In genomic region chr1:44815926-44816325, GRCh38 we compare ENCODE assay signal across 8 cellular contexts. TPM values are rescaled to one million over a fixed set of nuclear protein-coding genes. Genes with fewer than 3 reads are reported as not detected.
A peak's percentile ranks its signal among the peaks of the same experiment; 100 is the strongest.
DNase-seq lines count a peak whose midpoint lies in the region; ATAC-seq, FAIRE-seq and TF ChIP-seq lines count a peak whose summit lies in the region.
"Not testable (repeated sequence)": the region's sequence is repeated elsewhere in the genome, so short reads cannot be mapped to it uniquely, and the experiment has no call there.
"Had no signal": no experiment of that assay in that cellular context is flagged by ENCODE, and none has a peak within 500 bp of the region (broad histone marks: within the 10 kb centered on the region; RNA-seq: fewer than 3 reads in every experiment).

No MANE protein-coding gene starts in this region.

- H3K27ac ChIP-seq in GM23248: peak overlapping the region; percentile 34
- H3K27ac ChIP-seq in astrocyte (ENCODE audit: low read depth, low read length); mesenchymal stem cell (ENCODE audit: low read length, poor library complexity, severe bottlenecking); sigmoid colon: not testable (repeated sequence)

- in situ Hi-C loops in GM23248 (cut with MboI): not testable (repeated sequence)

- H3K4me1 ChIP-seq in GM23248 (ENCODE audit: insufficient read depth) (peaks cover 45% of the 10 kb centered on the region), astrocyte (ENCODE audit: insufficient read depth, low read length) (peaks cover 43% of the 10 kb centered on the region), mesenchymal stem cell (ENCODE audit: control insufficient read depth, insufficient read depth, low read depth, low read length) (peaks cover 28% of the 10 kb centered on the region), sigmoid colon (peaks cover 0 to 43% (median 31%) of the 10 kb centered on the region in 4 donors)

- H2BK12ac ChIP-seq in mesenchymal stem cell (ENCODE audit: low read length in 2 of 2): not testable (repeated sequence)

- H3F3A ChIP-seq in GM23248 (ENCODE audit: insufficient read depth): peaks cover 67% of the 10 kb centered on the region

- H3K9me3 ChIP-seq in GM23248 (ENCODE audit: low read depth); astrocyte (ENCODE audit: insufficient read depth, low read depth, low read length); mesenchymal stem cell (ENCODE audit: control insufficient read depth, low read length); sigmoid colon: not testable (repeated sequence)

- H3K36me3 Mint-ChIP-seq in T-helper 2 cell treated with Interferon-gamma antibody and Interleukin-4, amounts not matched to agents 5 μg/mL and 100 μg/mL, for 36 hours (ENCODE audit: low read depth): peaks cover 33% of the 10 kb centered on the region
- H3K36me3 Mint-ChIP-seq in astrocyte (ENCODE audit: low read depth, unreplicated experiment): peaks cover 16% of the 10 kb centered on the region

- H3K4me3 Mint-ChIP-seq in T-helper 2 cell treated with Interferon-gamma antibody and Interleukin-4, amounts not matched to agents 5 μg/mL and 100 μg/mL, for 36 hours: peak overlapping the region; percentile 78
- not testable (repeated sequence) for H3K4me3 Mint-ChIP-seq in astrocyte (ENCODE audit: unreplicated experiment)

- H3K4me2 ChIP-seq in GM23248 (ENCODE audit: unreplicated experiment); astrocyte (ENCODE audit: low read length); mesenchymal stem cell (ENCODE audit: low read length, poor library complexity, severe bottlenecking): not testable (repeated sequence)

- not testable (repeated sequence) for H2BK15ac ChIP-seq in mesenchymal stem cell (ENCODE audit: low read depth, poor library complexity, severe bottlenecking)

- not testable (repeated sequence) for H3K27me3 ChIP-seq in GM23248 (replicated peaks; ENCODE audit: insufficient read depth); astrocyte (ENCODE audit: insufficient read depth, low read length); mesenchymal stem cell (ENCODE audit: control insufficient read depth in 1 of 2, insufficient read depth in 1 of 2, low read length in 2 of 2); sigmoid colon

- H3K9me3 Mint-ChIP-seq in T-helper 2 cell treated with Interferon-gamma antibody and Interleukin-4, amounts not matched to agents 5 μg/mL and 100 μg/mL, for 36 hours; astrocyte (ENCODE audit: unreplicated experiment): not testable (repeated sequence)

- not testable (repeated sequence) for H3K4ac ChIP-seq in mesenchymal stem cell (ENCODE audit: low read depth in 1 of 2, low read length in 2 of 2)

- not testable (repeated sequence) for H3K27me3 Mint-ChIP-seq in T-helper 2 cell treated with Interferon-gamma antibody and Interleukin-4, amounts not matched to agents 5 μg/mL and 100 μg/mL, for 36 hours (ENCODE audit: low read depth); astrocyte (ENCODE audit: low read depth, unreplicated experiment)

- H4K20me1 ChIP-seq in GM23248 (ENCODE audit: insufficient read depth); astrocyte (ENCODE audit: insufficient read depth, low read length): not testable (repeated sequence)

- not testable (repeated sequence) for H3K27ac Mint-ChIP-seq in T-helper 2 cell treated with Interferon-gamma antibody and Interleukin-4, amounts not matched to agents 5 μg/mL and 100 μg/mL, for 36 hours
- peak overlapping the region; percentile 41 for H3K27ac Mint-ChIP-seq in astrocyte (ENCODE audit: unreplicated experiment)

- H3K23ac ChIP-seq in mesenchymal stem cell (ENCODE audit: low read length in 2 of 2): not testable (repeated sequence)

- peaks cover 46% of the 10 kb centered on the region for H3K4me1 Mint-ChIP-seq in T-helper 2 cell treated with Interferon-gamma antibody and Interleukin-4, amounts not matched to agents 5 μg/mL and 100 μg/mL, for 36 hours (ENCODE audit: low read depth)
- peaks cover 37% of the 10 kb centered on the region for H3K4me1 Mint-ChIP-seq in astrocyte (ENCODE audit: low read depth, unreplicated experiment)

- not testable (repeated sequence) for TF ChIP-seq POLR2A in sigmoid colon (IDR thresholded peaks at IDR 0.05)

- WGBS in GM23248 (ENCODE audit: low coverage in 1 of 2, low lambda C conversion rate in 2 of 2, missing lambda C conversion rate in 2 of 2), 2 experiments: 87 to 89% methylated on average over 9 of the region's 9 CpGs
- WGBS in mesenchymal stem cell: 100% methylated on average over 8 of the region's 9 CpGs
- WGBS in sigmoid colon, 2 donors: 87 to 90% methylated on average over 9 of the region's 9 CpGs

- ATAC-seq in Right ventricle myocardium inferior: not testable (repeated sequence)

- H3K9ac ChIP-seq in GM23248: peak overlapping the region; percentile 27; the same call in 1 of the 2 replicates
- H3K9ac ChIP-seq in astrocyte (ENCODE audit: low read length): not testable (repeated sequence)
- peak overlapping the region; percentile 66 for H3K9ac ChIP-seq in mesenchymal stem cell (ENCODE audit: low read length)

- H3K36me3 ChIP-seq in GM23248 (ENCODE audit: low read depth); sigmoid colon: not testable (repeated sequence)
- H3K36me3 ChIP-seq in astrocyte (ENCODE audit: insufficient read depth, low read length) (peaks cover 14% of the 10 kb centered on the region), mesenchymal stem cell (ENCODE audit: control insufficient read depth in 1 of 2, insufficient read depth in 2 of 2, low read depth in 1 of 2, low read length in 2 of 2) (peaks cover 27 to 32% of the 10 kb centered on the region in 2 experiments)

- H3K9me2 ChIP-seq in GM23248 (ENCODE audit: insufficient read depth): not testable (repeated sequence)

- not testable (repeated sequence) for TF ChIP-seq EP300 in sigmoid colon (IDR thresholded peaks at IDR 0.05)

- not testable (repeated sequence) for H2AK5ac ChIP-seq in mesenchymal stem cell (ENCODE audit: low read length, severe bottlenecking)

- TF ChIP-seq CTCF in astrocyte (IDR thresholded peaks at IDR 0.05; ENCODE audit: insufficient read depth, low read depth, low read length); sigmoid colon (IDR thresholded peaks at IDR 0.05): not testable (repeated sequence)

- not testable (repeated sequence) for H3K79me1 ChIP-seq in mesenchymal stem cell (replicated peaks; ENCODE audit: low read length, poor library complexity, severe bottlenecking)

- H3K4me3 ChIP-seq in GM23248; astrocyte (ENCODE audit: insufficient read depth, low read depth, low read length); mesenchymal stem cell (ENCODE audit: insufficient read depth in 1 of 2, low read depth in 1 of 2, low read length in 2 of 2); sigmoid colon: not testable (repeated sequence)

- not testable (repeated sequence) for H2AFZ ChIP-seq in GM23248; astrocyte (ENCODE audit: low read depth, low read length); mesenchymal stem cell (ENCODE audit: low read depth, low read length)

- H2BK120ac ChIP-seq in mesenchymal stem cell (ENCODE audit: low read depth, low read length): not testable (repeated sequence)

- H4K91ac ChIP-seq in mesenchymal stem cell (ENCODE audit: low read length): not testable (repeated sequence)

- not testable (repeated sequence) for DNase-seq in GM23248; T-helper 2 cell treated with Interferon-gamma antibody and Interleukin-4, amounts not matched to agents 5 μg/mL and 100 μg/mL, for 36 hours (ENCODE audit: low spot score); astrocyte (ENCODE audit: low read depth); mesenchymal stem cell
- peak; percentile 47 for DNase-seq in activated effector memory CD4-positive, alpha-beta T cell treated with anti-CD3 and anti-CD28 coated beads, Interleukin-2, amount 50 U/mL, for 16 hours
- DNase-seq in Right ventricle myocardium inferior (ENCODE audit: missing footprints) (peak; percentile 31), sigmoid colon (peak; percentile 21)

- not testable (repeated sequence) for H4K8ac ChIP-seq in mesenchymal stem cell (ENCODE audit: low read length)

- intact Hi-C loops in Right ventricle myocardium inferior (cut with DNase I); sigmoid colon (cut with DNase I): not testable (repeated sequence)

- H3K14ac ChIP-seq in mesenchymal stem cell (ENCODE audit: low read length in 2 of 2): not testable (repeated sequence)

- not testable (repeated sequence) for FAIRE-seq in astrocyte (lab: Jason Lieb, UNC)

- not testable (repeated sequence) for H2BK5ac ChIP-seq in mesenchymal stem cell (ENCODE audit: low read depth, low read length, poor library complexity, severe bottlenecking)

- H3K18ac ChIP-seq in mesenchymal stem cell (ENCODE audit: low read depth in 1 of 2, low read length in 2 of 2): not testable (repeated sequence)

- H3K79me2 ChIP-seq in GM23248 (ENCODE audit: insufficient read depth): not testable (repeated sequence)
- H3K79me2 ChIP-seq in astrocyte (ENCODE audit: insufficient read depth, low read length): peaks cover 16% of the 10 kb centered on the region

RNA-seq across cellular contexts. Expression of gene BTBD19, which starts 7.6 kb away (rescaled TPM):
- total RNA-seq in GM23248 (2014; rRNA removed; shearing (Covaris generic)): 8.0 and 12.0 TPM in 2 replicates
- polyA plus RNA-seq in GM23248 (2016; fragmentation: Nextera tagmentation; extraction: Ambion mirVana) (9.4 and 12.1 TPM in 2 replicates), sigmoid colon (1 to 10 TPM in 1 of 3 donors, under 1 TPM in 1, not detected in 1; 0.60 to 2.3 TPM)
- total RNA-seq in astrocyte (30.3 and 30.6 TPM in 2 replicates), Right ventricle myocardium inferior (2.8 TPM), sigmoid colon (1 to 10 TPM; 2.7 to 9.4 (median 3.2) TPM)
- 22.8 TPM for polyA plus RNA-seq in mesenchymal stem cell (2013, experiment 1 of 2)
- 20.2 TPM for polyA plus RNA-seq in mesenchymal stem cell (2013, experiment 2 of 2)

RNA-seq across cellular contexts. Expression of gene DYNLT4, which starts 8.8 kb away (rescaled TPM):
- total RNA-seq in GM23248 (2014; rRNA removed; shearing (Covaris generic)): not detected in 2 replicates
- polyA plus RNA-seq in GM23248 (2016; fragmentation: Nextera tagmentation; extraction: Ambion mirVana) (0.52 and 0.59 TPM in 2 replicates), sigmoid colon (under 1 TPM in 1 of 3 donors, not detected in 2; 0.20 TPM)
- total RNA-seq in astrocyte (0.50 and 0.53 TPM in 2 replicates), Right ventricle myocardium inferior (1.0 TPM), sigmoid colon (1 to 10 TPM in 1 of 4 donors, not detected in 3; 1.1 TPM)
- polyA plus RNA-seq in mesenchymal stem cell (2013, experiment 1 of 2): 0.08 TPM
- 0.11 TPM for polyA plus RNA-seq in mesenchymal stem cell (2013, experiment 2 of 2)
- total RNA-seq: H1 had no signal

RNA-seq across cellular contexts. Expression of gene PLK3, which starts 15.7 kb away (rescaled TPM):
- 28.5 and 30.7 TPM in 2 replicates for total RNA-seq in GM23248 (2014; rRNA removed; shearing (Covaris generic))
- polyA plus RNA-seq in GM23248 (2016; fragmentation: Nextera tagmentation; extraction: Ambion mirVana) (29.8 and 30.2 TPM in 2 replicates), sigmoid colon (10 to 100 TPM in 2 of 3 donors, 1 to 10 TPM in 1; 7.2 to 12.1 (median 10.2) TPM)
- total RNA-seq in astrocyte (62.0 and 66.4 TPM in 2 replicates), Right ventricle myocardium inferior (6.4 TPM), sigmoid colon (10 to 100 TPM in 2 of 4 donors, 1 to 10 TPM in 2; 8.2 to 28.1 (median 11.0) TPM)
- 28.1 TPM for polyA plus RNA-seq in mesenchymal stem cell (2013, experiment 1 of 2)
- 26.8 TPM for polyA plus RNA-seq in mesenchymal stem cell (2013, experiment 2 of 2)

RNA-seq across cellular contexts. Expression of gene PTCH2, which starts 27.1 kb away (rescaled TPM):
- 0.11 and 0.13 TPM in 2 replicates for total RNA-seq in GM23248 (2014; rRNA removed; shearing (Covaris generic))
- 0.05 and 0.11 TPM in 2 replicates for polyA plus RNA-seq in GM23248 (2016; fragmentation: Nextera tagmentation; extraction: Ambion mirVana)
- 0.65 and 0.89 TPM in 2 replicates for total RNA-seq in astrocyte
- total RNA-seq in Right ventricle myocardium inferior: 0.43 TPM
- polyA plus RNA-seq in mesenchymal stem cell (2013, experiment 1 of 2): 0.57 TPM
- polyA plus RNA-seq in mesenchymal stem cell (2013, experiment 2 of 2): 0.70 TPM
- total RNA-seq in sigmoid colon: 1 to 10 TPM in 1 of 4 donors, under 1 TPM in 3; 0.36 to 2.8 (median 0.83) TPM
- polyA plus RNA-seq in sigmoid colon: under 1 TPM in 1 of 3 donors, not detected in 2; 0.45 TPM

RNA-seq across cellular contexts. Expression of gene BEST4, which starts 28.0 kb away (rescaled TPM):
- 0.32 and 0.76 TPM in 2 replicates for total RNA-seq in GM23248 (2014; rRNA removed; shearing (Covaris generic))
- polyA plus RNA-seq in GM23248 (2016; fragmentation: Nextera tagmentation; extraction: Ambion mirVana): 0.30 and 0.31 TPM in 2 replicates
- total RNA-seq in astrocyte: 0.26 TPM in 1 of 2 replicates, not detected in the other
- not detected for total RNA-seq in Right ventricle myocardium inferior
- 0.10 TPM for polyA plus RNA-seq in mesenchymal stem cell (2013, experiment 1 of 2)
- 0.05 TPM for polyA plus RNA-seq in mesenchymal stem cell (2013, experiment 2 of 2)
- total RNA-seq in sigmoid colon: 1 to 10 TPM in 1 of 4 donors, under 1 TPM in 1, not detected in 2; 0.33 to 1.1 TPM
- polyA plus RNA-seq in sigmoid colon: 10 to 100 TPM in 2 of 3 donors, 1 to 10 TPM in 1; 6.0 to 37.1 (median 10.2) TPM
